Comparison of ENCODE assay signal across 14 cellular contexts in the genomic region with DNA sequence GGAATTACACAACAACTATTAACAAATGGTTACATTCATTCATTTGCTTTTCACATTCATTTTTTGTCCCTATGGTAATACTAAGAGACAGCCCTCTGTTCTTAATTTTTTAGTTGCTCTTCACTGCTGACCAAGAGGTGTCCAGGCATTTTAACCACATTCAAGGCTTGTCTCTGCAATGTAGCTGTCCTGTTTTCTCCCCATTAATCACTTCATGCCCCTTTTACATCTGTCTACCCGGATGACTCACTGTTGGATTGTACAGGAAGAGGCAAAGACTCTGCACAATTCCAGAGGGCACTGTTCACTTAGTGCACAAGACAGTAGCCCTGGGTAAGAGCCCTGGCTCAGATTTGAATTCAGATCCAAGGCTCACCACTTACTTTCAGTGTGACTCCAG.
DNase-seq lines count a peak whose midpoint lies in the region; ATAC-seq and TF ChIP-seq lines count a peak whose summit lies in the region.
"Had no signal": no experiment of that assay in that cellular context is flagged by ENCODE, and none has a peak within 500 bp of the region (broad histone marks: within the 10 kb centered on the region; RNA-seq: fewer than 3 reads in every experiment).

No MANE protein-coding gene starts in this region.

- TF ChIP-seq CTCF in HEK293 (tag by site-specific recombination; IDR thresholded peaks at IDR 0.05): no peak

- H3K27ac Mint-ChIP-seq in effector memory CD8-positive, alpha-beta T cell: no peak overlapping the region
- H3K27ac Mint-ChIP-seq: CD4-positive, alpha-beta memory T cell had no signal

- no peak overlapping the region for H3K27ac ChIP-seq in HEK293 (ENCODE audit: extremely low read depth, low read depth, low read length)
- H3K27ac ChIP-seq: lower lobe of right lung, prostate gland had no signal

- H3K9me3 Mint-ChIP-seq in effector memory CD8-positive, alpha-beta T cell: peaks cover 0 to 3% of the 10 kb centered on the region in 2 donors

- no peaks in the 10 kb centered on the region for H3K4me1 Mint-ChIP-seq in effector memory CD8-positive, alpha-beta T cell (ENCODE audit: low read depth in 2 of 2)
- H3K4me1 Mint-ChIP-seq: CD4-positive, alpha-beta memory T cell had no signal

- DNase-seq in ACHN (peak; percentile 45), astrocyte of the hippocampus (ENCODE audit: low read depth, low spot score) (peak; percentile 59), iris pigment epithelial cell (ENCODE audit: low read depth) (peak; percentile 73), DMS79 treated with DMSO at 0.1 percent for 48 hours (lab: John Stamatoyannopoulos, UW) (no peak), AML-193 (lab: John Stamatoyannopoulos, UW) (no peak)
- DNase-seq in effector memory CD8-positive, alpha-beta T cell: no peak
- DNase-seq: CD4-positive, alpha-beta memory T cell; lower lobe of right lung; NCI-H510A treated with DMSO at 0.1 percent for 48 hours; SIG-M5; transverse colon had no signal

- no peaks in the 10 kb centered on the region for H3K36me3 ChIP-seq in HEK293 (ENCODE audit: control insufficient read depth in 2 of 2, insufficient read depth in 1 of 2, low read length in 2 of 2)
- H3K36me3 ChIP-seq: lower lobe of right lung, prostate gland, transverse colon had no signal

- H3K9me3 ChIP-seq in HEK293 (ENCODE audit: control insufficient read depth, insufficient read depth, low read depth, low read length): no peaks in the 10 kb centered on the region
- H3K9me3 ChIP-seq: lower lobe of right lung, prostate gland, transverse colon had no signal

- no peak for ATAC-seq in effector memory CD8-positive, alpha-beta T cell (replicated peaks)
- ATAC-seq in GM21723 (IDR thresholded peaks at IDR 0.05; ENCODE audit: unreplicated experiment): no peak
- ATAC-seq: lower lobe of right lung had no signal

- POLR2A ChIA-PET in HEK293 (lab: Yijun Ruan, JAX): no interaction called here

- H3K4me1 ChIP-seq in HEK293 (ENCODE audit: control insufficient read depth, insufficient read depth, low read length): peaks cover 7% of the 10 kb centered on the region
- H3K4me1 ChIP-seq: lower lobe of right lung, prostate gland had no signal

- in situ Hi-C loops in ACHN (cut with HindIII; ENCODE audit: low pct_ligation_motif_present, low pct_unique_long_range_greater_than_20kb, low sequenced_read_pairs): no loop called here

- H3K27me3 Mint-ChIP-seq in effector memory CD8-positive, alpha-beta T cell: peaks cover 0 to 16% of the 10 kb centered on the region in 2 donors

- H3K36me3 Mint-ChIP-seq in effector memory CD8-positive, alpha-beta T cell (ENCODE audit: insufficient read depth): no peaks in the 10 kb centered on the region
- H3K36me3 Mint-ChIP-seq: CD4-positive, alpha-beta memory T cell had no signal

- no peak overlapping the region for H3K4me3 Mint-ChIP-seq in effector memory CD8-positive, alpha-beta T cell
- H3K4me3 Mint-ChIP-seq: CD4-positive, alpha-beta memory T cell had no signal

- no peak overlapping the region for H3K4me3 ChIP-seq in HEK293 (ENCODE audit: low read depth, low read length)
- H3K4me3 ChIP-seq: lower lobe of right lung, prostate gland, transverse colon had no signal

- CTCF ChIA-PET in HEK293 (lab: Yijun Ruan, JAX): interaction anchor here (0.5 kb wide), 1 partner anchor 250 kb away, joined by 4 read pairs; no protein-coding TSS in a partner anchor

TF ChIP-seq in HEK293, 187 proteins besides CTCF, POLR2A, EP300 and RAD21 (continues in another document):
- TF ChIP-seq ZNF335 (tag by site-specific recombination; conservative IDR thresholded peaks at IDR 0.05) (no peak), ZNF292 (tag by site-specific recombination; IDR thresholded peaks at IDR 0.05; ENCODE audit: borderline replicate concordance, low read depth) (no peak), PRDM1 (tag by site-specific recombination; IDR thresholded peaks at IDR 0.05) (peak; percentile 26; the same call in 1 of the 2 replicates), ZBTB11 (tag by site-specific recombination; conservative IDR thresholded peaks at IDR 0.05; ENCODE audit: low read depth) (no peak), EGR2 (tag by site-specific recombination; IDR thresholded peaks at IDR 0.05; ENCODE audit: low read depth) (no peak), ZNF670 (tag by site-specific recombination; IDR thresholded peaks at IDR 0.05; ENCODE audit: low read depth) (no peak), OVOL3 (tag by site-specific recombination; IDR thresholded peaks at IDR 0.05) (no peak), ZNF585B (tag by site-specific recombination; IDR thresholded peaks at IDR 0.05) (no peak), MZF1 (tag by site-specific recombination; IDR thresholded peaks at IDR 0.05; ENCODE audit: borderline replicate concordance) (no peak), ZNF768 (tag by site-specific recombination; IDR thresholded peaks at IDR 0.05) (no peak), ZBTB1 (tag by site-specific recombination; IDR thresholded peaks at IDR 0.05) (no peak), ZSCAN16 (tag by site-specific recombination; IDR thresholded peaks at IDR 0.05) (no peak), FEZF1 (tag by site-specific recombination; IDR thresholded peaks at IDR 0.05) (peak; percentile 67; the same call in 1 of the 2 replicates)
- TF ChIP-seq, protein P1, sequence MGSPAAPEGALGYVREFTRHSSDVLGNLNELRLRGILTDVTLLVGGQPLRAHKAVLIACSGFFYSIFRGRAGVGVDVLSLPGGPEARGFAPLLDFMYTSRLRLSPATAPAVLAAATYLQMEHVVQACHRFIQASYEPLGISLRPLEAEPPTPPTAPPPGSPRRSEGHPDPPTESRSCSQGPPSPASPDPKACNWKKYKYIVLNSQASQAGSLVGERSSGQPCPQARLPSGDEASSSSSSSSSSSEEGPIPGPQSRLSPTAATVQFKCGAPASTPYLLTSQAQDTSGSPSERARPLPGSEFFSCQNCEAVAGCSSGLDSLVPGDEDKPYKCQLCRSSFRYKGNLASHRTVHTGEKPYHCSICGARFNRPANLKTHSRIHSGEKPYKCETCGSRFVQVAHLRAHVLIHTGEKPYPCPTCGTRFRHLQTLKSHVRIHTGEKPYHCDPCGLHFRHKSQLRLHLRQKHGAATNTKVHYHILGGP (tag by site-specific recombination; IDR thresholded peaks at IDR 0.05): no peak

Comparison
In these comparisons a context has a peak if more than half of its experiments do, and no peak if none do; other contexts are left out.
1. DNase-seq: peak in ACHN (single experiment), astrocyte of the hippocampus (single experiment) and iris pigment epithelial cell (single experiment); none in effector memory CD8-positive, alpha-beta T cell (0 of 3), DMS79 treated with DMSO at 0.1 percent for 48 hours (single experiment) and AML-193 (0 of 2).